Comparison of ENCODE assay signal across 18 cellular contexts in the genomic region with DNA sequence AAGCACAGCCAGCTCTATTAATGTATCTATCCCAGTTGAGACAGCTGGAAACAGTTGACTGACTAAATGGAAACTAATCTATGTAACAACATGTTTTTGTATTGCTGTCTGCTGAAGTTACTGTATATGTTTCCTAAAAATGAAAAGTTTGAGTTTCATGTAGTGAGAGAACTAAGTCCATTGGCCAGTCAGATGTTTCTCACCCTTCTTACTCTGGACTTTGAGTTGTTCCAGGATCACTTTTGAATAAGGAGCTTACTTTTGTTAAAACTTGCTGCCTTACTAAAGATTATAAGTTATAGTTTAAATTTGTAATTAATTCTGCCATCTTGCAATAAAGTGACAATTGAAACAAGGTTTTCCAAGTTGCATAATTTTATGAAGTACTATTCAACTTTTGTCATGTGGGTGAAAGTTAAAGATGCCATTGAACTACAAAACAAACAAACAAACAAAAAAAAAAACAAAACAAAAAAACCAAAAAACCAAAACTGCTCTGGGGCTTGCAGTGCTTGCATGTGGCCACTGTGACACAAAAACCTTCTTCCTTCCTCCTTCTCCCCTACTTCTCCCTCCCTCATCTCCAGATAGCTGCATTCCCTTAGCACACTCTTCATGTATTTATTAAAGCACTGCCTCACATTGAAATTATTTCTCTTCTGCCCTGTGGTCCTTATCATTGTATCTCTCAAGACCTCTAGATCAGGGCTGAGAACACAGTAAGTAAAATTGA. TPM values are rescaled to one million over a fixed set of nuclear protein-coding genes. Genes with fewer than 3 reads are reported as not detected.
DNase-seq lines count a peak whose midpoint lies in the region; ATAC-seq, FAIRE-seq and TF ChIP-seq lines count a peak whose summit lies in the region.
"Had no signal": no experiment of that assay in that cellular context is flagged by ENCODE, and none has a peak within 500 bp of the region (broad histone marks: within the 10 kb centered on the region; RNA-seq: fewer than 3 reads in every experiment).

No MANE protein-coding gene starts in this region.

- no peak for TF ChIP-seq RAD21 in GM12878 (IDR thresholded peaks at IDR 0.05; ENCODE audit: insufficient read depth, low read depth, low read length)

- no peak for DNase-seq in activated CD4-positive, alpha-beta T cell treated with anti-CD3 and anti-CD28 coated beads, Interleukin-2, amount 10 ng/mL, durations not matched to agents 7 days and 5 days
- DNase-seq in activated CD4-positive, alpha-beta T cell treated with anti-CD3 and anti-CD28 coated beads for 1 hour: no peak
- DNase-seq in KBM-7: peak; percentile 48
- DNase-seq in GM12878 (ENCODE audit: low read depth, low spot score): no peak
- no peak for DNase-seq in CD1c-positive myeloid dendritic cell (ENCODE audit: extremely low spot score)
- no peak for DNase-seq in stimulated activated naive CD8-positive, alpha-beta T cell treated with anti-CD3 and anti-CD28 coated beads, Interleukin-15, amount 100 ng/mL, for 72 hours
- DNase-seq in head of caudate nucleus: no peak
- DNase-seq: activated CD8-positive, alpha-beta memory T cell treated with anti-CD3 and anti-CD28 coated beads, Interleukin-2, amount 50 U/mL, for 4 hours; activated naive CD4-positive, alpha-beta T cell treated with anti-CD3 and anti-CD28 coated beads, Interleukin-2, amount 50 U/mL, for 16 hours; GDM1; NCI-H187; NCI-H510A treated with DMSO at 0.1 percent for 48 hours; upper lobe of left lung had no signal

- BruUV-seq in GM12878 (replicated peaks; lab: Mats Ljungman, UMichigan): no TSS peak

- no peak overlapping the region for H3K9ac ChIP-seq in GM12878 (ENCODE audit: control insufficient read depth, insufficient read depth, low read length)
- H3K9ac ChIP-seq: KMS-11 had no signal

- peaks cover 12% of the 10 kb centered on the region for H3K4me1 Mint-ChIP-seq in activated CD4-positive, alpha-beta T cell treated with anti-CD3 and anti-CD28 coated beads, Interleukin-2, amount 10 ng/mL, durations not matched to agents 7 days and 5 days
- H3K4me1 Mint-ChIP-seq in stimulated activated naive CD8-positive, alpha-beta T cell treated with anti-CD3 and anti-CD28 coated beads, Interleukin-15, amount 100 ng/mL, for 72 hours: peaks cover 26% of the 10 kb centered on the region

- H3K27me3 ChIP-seq in GM12878 (replicated peaks in 1 of 2; ENCODE audit: control insufficient read depth in 2 of 2, insufficient read depth in 2 of 2, low read length in 1 of 2): no peaks in the 10 kb centered on the region
- H3K27me3 ChIP-seq in neutrophil: no peaks in the 10 kb centered on the region
- H3K27me3 ChIP-seq: upper lobe of left lung had no signal

- in situ Hi-C loops in KBM-7 (cut with MboI; ENCODE audit: low pct_unique_long_range_greater_than_20kb, low sequenced_read_pairs): no loop called here
- in situ Hi-C loops in GM12878 (cut with MboI): no loop called here

- SMC1A ChIA-PET in GM12878 (lab: Charles Lee; ENCODE audit: uncharacterized antibody, unreplicated experiment): interaction anchor here (0.7 to 1.5 kb wide), 3 partner anchors 8 to 14 kb away, joined by 4 to 7 read pairs (median 6); no protein-coding TSS in a partner anchor

- H3K9me3 ChIP-seq in GM12878 (replicated peaks; ENCODE audit: control insufficient read depth, insufficient read depth, low read length) (no peaks in the 10 kb centered on the region), neutrophil (no peaks in the 10 kb centered on the region)
- H3K9me3 ChIP-seq: upper lobe of left lung had no signal

- POLR2A ChIA-PET in activated CD4-positive, alpha-beta T cell treated with anti-CD3 and anti-CD28 coated beads, Interleukin-2, amount 10 ng/mL, durations not matched to agents 7 days and 5 days (lab: Charles Lee): no interaction called here
- POLR2A ChIA-PET in GM12878 (lab: Charles Lee): interaction anchor here (0.7 to 0.9 kb wide), 3 partner anchors 13 to 1025 kb away, joined by 3 to 4 read pairs (median 4); no protein-coding TSS in a partner anchor

- H3K36me3 Mint-ChIP-seq in activated CD4-positive, alpha-beta T cell treated with anti-CD3 and anti-CD28 coated beads, Interleukin-2, amount 10 ng/mL, durations not matched to agents 7 days and 5 days (ENCODE audit: low read depth): peaks cover 6% of the 10 kb centered on the region

- H3K4me2 ChIP-seq in GM12878 (ENCODE audit: control insufficient read depth, insufficient read depth): no peak overlapping the region
- H3K4me2 ChIP-seq: KMS-11, smooth muscle cell had no signal

- no peaks in the 10 kb centered on the region for H3K9me3 Mint-ChIP-seq in activated CD4-positive, alpha-beta T cell treated with anti-CD3 and anti-CD28 coated beads, Interleukin-2, amount 10 ng/mL, durations not matched to agents 7 days and 5 days
- no peaks in the 10 kb centered on the region for H3K9me3 Mint-ChIP-seq in stimulated activated naive CD8-positive, alpha-beta T cell treated with anti-CD3 and anti-CD28 coated beads, Interleukin-15, amount 100 ng/mL, for 72 hours
- H3K9me3 Mint-ChIP-seq: stimulated activated memory B cell treated with anti-CD40 and anti-IgM and Interleukin-4, amounts not matched to agents 10 μg/mL and 1 μg/mL and 100 μg/mL, for 72 hours had no signal

- FAIRE-seq in GM12878 (lab: Jason Lieb, UNC): no peak

- H3K4me3 ChIP-seq in GM12878 (no peak overlapping the region), neutrophil (ENCODE audit: low read depth in 1 of 2, low read length in 1 of 2) (peak overlapping the region in 1 of 2 experiments; percentile 21)
- H3K4me3 ChIP-seq: smooth muscle cell, upper lobe of left lung had no signal

- no peaks in the 10 kb centered on the region for H3K4me1 ChIP-seq in GM12878 (ENCODE audit: control insufficient read depth, insufficient read depth, low read length)
- peaks cover 41 to 48% of the 10 kb centered on the region in 2 experiments for H3K4me1 ChIP-seq in neutrophil (ENCODE audit: control insufficient read depth in 1 of 2, insufficient read depth in 1 of 2, low read depth in 1 of 2, low read length in 1 of 2)

- intact Hi-C loops in GM12878 (cut with micrococcal nuclease; ENCODE audit: unreplicated experiment): no loop called here
- intact Hi-C loops in head of caudate nucleus (cut with DNase I): no loop called here

- H3K27me3 Mint-ChIP-seq in activated CD4-positive, alpha-beta T cell treated with anti-CD3 and anti-CD28 coated beads, Interleukin-2, amount 10 ng/mL, durations not matched to agents 7 days and 5 days: no peaks in the 10 kb centered on the region
- H3K27me3 Mint-ChIP-seq in stimulated activated naive CD8-positive, alpha-beta T cell treated with anti-CD3 and anti-CD28 coated beads, Interleukin-15, amount 100 ng/mL, for 72 hours: no peaks in the 10 kb centered on the region
- H3K27me3 Mint-ChIP-seq: stimulated activated memory B cell treated with anti-CD40 and anti-IgM and Interleukin-4, amounts not matched to agents 10 μg/mL and 1 μg/mL and 100 μg/mL, for 72 hours had no signal

- H3K27ac ChIP-seq in GM12878 (ENCODE audit: control insufficient read depth, insufficient read depth): no peak overlapping the region
- peak overlapping the region; percentile 72 for H3K27ac ChIP-seq in neutrophil
- H3K27ac ChIP-seq: HL-60, KMS-11, upper lobe of left lung had no signal

- RAD21 ChIA-PET in GM12878 (lab: Charles Lee; ENCODE audit: unreplicated experiment): interaction anchor here (1.2 kb wide), 1 partner anchor 14 kb away, joined by 8 read pairs; no protein-coding TSS in a partner anchor

- H3K27ac Mint-ChIP-seq in activated CD4-positive, alpha-beta T cell treated with anti-CD3 and anti-CD28 coated beads, Interleukin-2, amount 10 ng/mL, durations not matched to agents 7 days and 5 days: peak overlapping the region; percentile 27
- no peak overlapping the region for H3K27ac Mint-ChIP-seq in stimulated activated naive CD8-positive, alpha-beta T cell treated with anti-CD3 and anti-CD28 coated beads, Interleukin-15, amount 100 ng/mL, for 72 hours
- H3K27ac Mint-ChIP-seq: stimulated activated memory B cell treated with anti-CD40 and anti-IgM and Interleukin-4, amounts not matched to agents 10 μg/mL and 1 μg/mL and 100 μg/mL, for 72 hours had no signal

- H3K79me2 ChIP-seq in GM12878 (ENCODE audit: control insufficient read depth, insufficient read depth, low read length): peaks cover 4% of the 10 kb centered on the region

- no peak overlapping the region for H2AFZ ChIP-seq in GM12878 (ENCODE audit: control insufficient read depth, low read depth, low read length)

- H3K36me3 ChIP-seq in GM12878 (ENCODE audit: control insufficient read depth in 2 of 2, insufficient read depth in 2 of 2, low read length in 1 of 2) (no peaks in the 10 kb centered on the region), neutrophil (no peaks in the 10 kb centered on the region)
- H3K36me3 ChIP-seq: upper lobe of left lung had no signal

- no peak for TF ChIP-seq EP300 in GM12878 (IDR thresholded peaks at IDR 0.05; ENCODE audit: borderline replicate concordance in 1 of 2, control insufficient read depth in 1 of 2, low read depth in 2 of 2, low read length in 2 of 2)

- no peaks in the 10 kb centered on the region for H4K20me1 ChIP-seq in GM12878 (ENCODE audit: control insufficient read depth, insufficient read depth)

- TF ChIP-seq CTCF in GM12878 (IDR thresholded peaks at IDR 0.05 in 2 of 3, conservative IDR thresholded peaks at IDR 0.05 in 1 of 3; ENCODE audit: control insufficient read depth in 2 of 3, extremely low read depth in 1 of 3, insufficient read depth in 1 of 3, low read depth in 3 of 3, low read length in 3 of 3): peak in 2 of 3 experiments; percentile 16 to 20; a peak in 2 of 6 replicates
- peak; percentile 54 for TF ChIP-seq CTCF in neutrophil (IDR thresholded peaks at IDR 0.05)

- H3K4me3 Mint-ChIP-seq in activated CD4-positive, alpha-beta T cell treated with anti-CD3 and anti-CD28 coated beads, Interleukin-2, amount 10 ng/mL, durations not matched to agents 7 days and 5 days: no peak overlapping the region
- peak overlapping the region in 1 of 2 donors; percentile 46 for H3K4me3 Mint-ChIP-seq in stimulated activated naive CD8-positive, alpha-beta T cell treated with anti-CD3 and anti-CD28 coated beads, Interleukin-15, amount 100 ng/mL, for 72 hours
- H3K4me3 Mint-ChIP-seq: stimulated activated memory B cell treated with anti-CD40 and anti-IgM and Interleukin-4, amounts not matched to agents 10 μg/mL and 1 μg/mL and 100 μg/mL, for 72 hours had no signal

- peak; percentile 69 for ATAC-seq in GM12878
- no peak for ATAC-seq in stimulated activated naive CD8-positive, alpha-beta T cell treated with anti-CD3 and anti-CD28 coated beads, Interleukin-15, amount 100 ng/mL, for 72 hours
- ATAC-seq: stimulated activated memory B cell treated with anti-CD40 and anti-IgM and Interleukin-4, amounts not matched to agents 10 μg/mL and 1 μg/mL and 100 μg/mL, for 72 hours had no signal

- TF ChIP-seq POLR2A in GM12878 (IDR thresholded peaks at IDR 0.05; ENCODE audit: low read depth, low read length): no peak

- CTCF ChIA-PET in activated CD4-positive, alpha-beta T cell treated with anti-CD3 and anti-CD28 coated beads, Interleukin-2, amount 10 ng/mL, durations not matched to agents 7 days and 5 days (lab: Charles Lee): interaction anchor here (0.6 kb wide), 2 partner anchors 16 to 30 kb away, joined by 3 to 4 read pairs; no protein-coding TSS in a partner anchor
- CTCF ChIA-PET in GM12878 (lab: Yijun Ruan, JAX): interaction anchor here (0.5 to 1.0 kb wide), 3 partner anchors 13 to 159 kb away, joined by 3 to 5 read pairs (median 4); no protein-coding TSS in a partner anchor

RNA-seq across cellular contexts. Expression of a gene that starts 15.3 kb away (rescaled TPM):
- 10 to 100 TPM; 10.9 to 12.6 TPM for total RNA-seq in activated CD4-positive, alpha-beta T cell treated with anti-CD3 and anti-CD28 coated beads, Interleukin-2, amount 10 ng/mL, durations not matched to agents 7 days and 5 days
- total RNA-seq in GM12878 (2013; cell fraction: nucleolus; rRNA removed): 47.7 and 50.4 TPM in 2 replicates
- total RNA-seq in GM12878 (2014; rRNA removed) (7.5 TPM in 2 replicates), GM12878 (2014; rRNA removed; fragmentation: Illumina TruSeq; extraction: Trizol) (8.5 and 8.9 TPM in 2 replicates), GM12878 (2021) (11.0 and 13.0 TPM in 2 replicates)
- polyA plus RNA-seq in GM12878 (2011; ENCODE audit: low read depth): 2.3 TPM
- polyA plus RNA-seq in GM12878 (2011; rRNA removed) (4.6 and 6.5 TPM in 2 replicates), GM12878 (2014; fragmentation: Illumina TruSeq; extraction: Trizol) (7.8 and 9.9 TPM in 2 replicates), GM12878 (2014; fragmentation: Nextera tagmentation; extraction: Ambion mirVana) (1 to 10 TPM; 2.1 to 2.7 TPM), GM12878 (2014; rRNA removed) (10.0 and 13.5 TPM in 2 replicates), GM12878 (2016; fragmentation: Nextera tagmentation; extraction: Ambion mirVana) (10 to 100 TPM in 1 of 2 experiments, 1 to 10 TPM in 1; 8.5 to 10.4 TPM)
- 2.4 and 2.6 TPM in 2 replicates for polyA plus RNA-seq in GM12878 (2011; cell fraction: cytosol; rRNA removed)
- polyA plus RNA-seq in GM12878 (2011; cell fraction: nucleus; rRNA removed): 10.0 and 10.8 TPM in 2 replicates
- polyA plus RNA-seq in GM12878 (2012): 4.1 and 4.7 TPM in 2 replicates
- 7.4 and 8.7 TPM in 2 replicates for polyA minus RNA-seq in GM12878 (2011; rRNA and poly(A)+ RNA removed)
- polyA minus RNA-seq in GM12878 (2011; cell fraction: cytosol; rRNA and poly(A)+ RNA removed): 1.2 and 1.9 TPM in 2 replicates
- polyA minus RNA-seq in GM12878 (2011; cell fraction: nucleus; rRNA and poly(A)+ RNA removed): 11.5 and 22.0 TPM in 2 replicates
